21 cellular contexts compared by ENCODE assay signal in genomic region chr22:22614065-22614464, GRCh38. TPM values are rescaled to one million over a fixed set of nuclear protein-coding genes. Genes with fewer than 3 reads are reported as not detected.
DNase-seq lines count a peak whose midpoint lies in the region; FAIRE-seq and TF ChIP-seq lines count a peak whose summit lies in the region.
"Had no signal": no experiment of that assay in that cellular context is flagged by ENCODE, and none has a peak within 500 bp of the region (broad histone marks: within the 10 kb centered on the region; RNA-seq: fewer than 3 reads in every experiment).

No MANE protein-coding gene starts in this region.

- POLR2A ChIA-PET in A673 (lab: Charles Lee; ENCODE audit: low non-redundant PET), result no interaction called here

- no peak overlapping the region for H3K27ac ChIP-seq in endodermal cell (ENCODE audit: low read depth, low read length)
- no peak overlapping the region for H3K27ac ChIP-seq in A673 (ENCODE audit: low read depth, low read length, poor library complexity, severe bottlenecking)
- H3K27ac ChIP-seq in WERI-Rb-1, result no peak overlapping the region
- no peak overlapping the region for H3K27ac ChIP-seq in kidney (ENCODE audit: low read depth in 2 of 2, low read length in 2 of 2)

- H3K36me3 Mint-ChIP-seq in endodermal cell (ENCODE audit: low read depth), result no peaks in the 10 kb centered on the region
- no peaks in the 10 kb centered on the region for H3K36me3 Mint-ChIP-seq in neural crest cell (ENCODE audit: low read depth)
- H3K36me3 Mint-ChIP-seq: CD14-positive monocyte; CD4-positive, alpha-beta memory T cell had no signal

- H3K27ac Mint-ChIP-seq in endodermal cell (no peak overlapping the region), neural crest cell (ENCODE audit: unreplicated experiment) (peak overlapping the region; percentile 57)
- H3K27ac Mint-ChIP-seq: CD14-positive monocyte, GM23338 had no signal

- H3K4me1 Mint-ChIP-seq in endodermal cell (peaks cover 2% of the 10 kb centered on the region), neural crest cell (peaks cover 9% of the 10 kb centered on the region)

- H3K9me3 ChIP-seq in endodermal cell (ENCODE audit: control insufficient read depth, low read length) (no peaks in the 10 kb centered on the region), A673 (ENCODE audit: low read depth, low read length, poor library complexity, severe bottlenecking) (no peaks in the 10 kb centered on the region), WERI-Rb-1 (ENCODE audit: severe bottlenecking) (no peaks in the 10 kb centered on the region), kidney (ENCODE audit: control insufficient read depth in 1 of 2, low read length in 2 of 2) (no peaks in the 10 kb centered on the region)
- H3K9me3 ChIP-seq: BE2C had no signal

- DNase-seq in GM12865 (ENCODE audit: low read depth) (peak; percentile 7), endodermal cell (peak; percentile 62), neural crest cell (ENCODE audit: low read depth, low spot score) (no peak), A673 (ENCODE audit: low spot score) (no peak), WERI-Rb-1 (no peak), kidney (no peak)
- DNase-seq: ACHN; BE2C; CD4-positive, alpha-beta memory T cell; DMS 273 treated with DMSO at 0.1 percent for 48 hours; DMS53; DND-41; EL; HCEC 1CT had no signal

- CTCF ChIA-PET in A673 (lab: Charles Lee), result no interaction called here

- TF ChIP-seq CTCF in GM12865 (IDR thresholded peaks at IDR 0.05; ENCODE audit: insufficient read depth, low read depth, low read length, missing control alignments) (no peak), endodermal cell (conservative IDR thresholded peaks at IDR 0.05) (no peak), neural crest cell (conservative IDR thresholded peaks at IDR 0.05) (no peak), A673 (conservative IDR thresholded peaks at IDR 0.05; ENCODE audit: low read depth, low read length) (no peak), WERI-Rb-1 (IDR thresholded peaks at IDR 0.05; ENCODE audit: low read depth, low read length) (no peak), kidney (IDR thresholded peaks at IDR 0.05; ENCODE audit: borderline replicate concordance, extremely low read depth, insufficient read depth) (no peak)

- intact Hi-C loops in A673 (cut with micrococcal nuclease; ENCODE audit: unreplicated experiment) (no loop called here), kidney (cut with DNase I) (no loop called here)

- WGBS in endodermal cell (ENCODE audit: insufficient coverage in 1 of 2, insufficient read length in 1 of 2), 2 experiments, result 79 to 100% methylated on average over 1 to 3 of the region's 3 CpGs

- no peak overlapping the region for H3K9ac ChIP-seq in endodermal cell (ENCODE audit: extremely low read depth, low read length, poor library complexity, severe bottlenecking)
- H3K9ac ChIP-seq in kidney (ENCODE audit: low read length in 2 of 2), result no peak overlapping the region

- H3K36me3 ChIP-seq in endodermal cell (ENCODE audit: control insufficient read depth, insufficient read depth, low read length), result no peaks in the 10 kb centered on the region
- no peaks in the 10 kb centered on the region for H3K36me3 ChIP-seq in A673 (ENCODE audit: insufficient read depth, low read length, poor library complexity, severe bottlenecking)
- H3K36me3 ChIP-seq in WERI-Rb-1, result no peaks in the 10 kb centered on the region
- no peaks in the 10 kb centered on the region for H3K36me3 ChIP-seq in kidney (ENCODE audit: control insufficient read depth in 1 of 2, insufficient read depth in 2 of 2, low read length in 2 of 2)
- H3K36me3 ChIP-seq: BE2C had no signal

- H3K27me3 Mint-ChIP-seq in endodermal cell (ENCODE audit: insufficient read depth) (peaks cover 86% of the 10 kb centered on the region), neural crest cell (ENCODE audit: low read depth) (peaks cover 77% of the 10 kb centered on the region)

- H3K4me1 ChIP-seq in endodermal cell (ENCODE audit: control insufficient read depth, insufficient read depth, low read length), result no peaks in the 10 kb centered on the region
- no peaks in the 10 kb centered on the region for H3K4me1 ChIP-seq in A673 (ENCODE audit: insufficient read depth, low read length, poor library complexity, severe bottlenecking)
- no peaks in the 10 kb centered on the region for H3K4me1 ChIP-seq in kidney (ENCODE audit: control insufficient read depth in 1 of 2, insufficient read depth in 1 of 2, low read depth in 1 of 2, low read length in 2 of 2)
- H3K4me1 ChIP-seq: BE2C had no signal

- no peaks in the 10 kb centered on the region for H3K9me3 Mint-ChIP-seq in endodermal cell
- peaks cover 2% of the 10 kb centered on the region for H3K9me3 Mint-ChIP-seq in neural crest cell
- H3K9me3 Mint-ChIP-seq: CD4-positive, alpha-beta memory T cell; GM23338 had no signal

- no TSS peak for BruUV-seq in A673 (replicated peaks; lab: Mats Ljungman, UMichigan)

- peaks cover 32% of the 10 kb centered on the region for H3K27me3 ChIP-seq in endodermal cell (ENCODE audit: control insufficient read depth, insufficient read depth, low read length, poor library complexity, severe bottlenecking)
- H3K27me3 ChIP-seq in A673 (replicated peaks; ENCODE audit: insufficient read depth, low read depth, low read length, poor library complexity), result peaks cover 16% of the 10 kb centered on the region
- H3K27me3 ChIP-seq in WERI-Rb-1 (ENCODE audit: insufficient read depth, low read depth, severe bottlenecking), result no peaks in the 10 kb centered on the region

- H3K4me3 ChIP-seq in GM12865 (ENCODE audit: low read depth, low read length), result no peak overlapping the region
- no peak overlapping the region for H3K4me3 ChIP-seq in endodermal cell (ENCODE audit: low read length)
- no peak overlapping the region for H3K4me3 ChIP-seq in A673 (ENCODE audit: low read depth, low read length, poor library complexity, severe bottlenecking)
- no peak overlapping the region for H3K4me3 ChIP-seq in WERI-Rb-1 (ENCODE audit: low read depth, low read length)
- no peak overlapping the region for H3K4me3 ChIP-seq in kidney (ENCODE audit: low read length in 2 of 2)
- H3K4me3 ChIP-seq: GM23338 had no signal

- FAIRE-seq in kidney (lab: Jason Lieb, UNC), result no peak
- FAIRE-seq: GM18507, H54 had no signal

- no peak overlapping the region for H3K4me3 Mint-ChIP-seq in endodermal cell
- no peak overlapping the region for H3K4me3 Mint-ChIP-seq in neural crest cell
- H3K4me3 Mint-ChIP-seq: CD14-positive monocyte; CD4-positive, alpha-beta memory T cell; GM23338 had no signal

RNA-seq across cellular contexts. Expression of gene GGTLC2, which starts 30.3 kb away (rescaled TPM):
- total RNA-seq in endodermal cell (not detected), neural crest cell (not detected in 2 replicates), A673 (2021) (not detected in 2 replicates), kidney (0.76 TPM)
- not detected for polyA plus RNA-seq in endodermal cell (2013, experiment 1 of 2)
- polyA plus RNA-seq in endodermal cell (2013, experiment 2 of 2), result not detected
- not detected for polyA plus RNA-seq in kidney (ENCODE audit: insufficient read depth, low read depth, low replicate concordance)
- total RNA-seq: A172; CD4-positive, alpha-beta memory T cell; G401; GM23338; HT-29 had no signal
- polyA plus RNA-seq: CD14-positive monocyte; CD4-positive, alpha-beta memory T cell; GM23338 had no signal

RNA-seq across cellular contexts. Expression of gene PRAME, which starts 55.0 kb away (rescaled TPM):
- total RNA-seq in endodermal cell (under 1 TPM in 1 of 2 donors, not detected in 1; 0.35 TPM), neural crest cell (0.21 and 0.52 TPM in 2 replicates), A673 (2021) (14.1 and 35.4 TPM in 2 replicates), kidney (1.7 TPM)
- polyA plus RNA-seq in endodermal cell (2013, experiment 1 of 2), result not detected
- not detected for polyA plus RNA-seq in endodermal cell (2013, experiment 2 of 2)
- 4.0 TPM for polyA plus RNA-seq in kidney (ENCODE audit: insufficient read depth, low read depth, low replicate concordance)
- total RNA-seq: CD4-positive, alpha-beta memory T cell; GM23338; HT-29 had no signal
- polyA plus RNA-seq: CD14-positive monocyte; CD4-positive, alpha-beta memory T cell; GM23338 had no signal

Comparison
In these comparisons a context has a peak if more than half of its experiments do, and no peak if none do; other contexts are left out.
1. DNase-seq: peak in GM12865 (single experiment) and endodermal cell (single experiment); none in neural crest cell (single experiment), A673 (single experiment), WERI-Rb-1 (single experiment) and kidney (single experiment).